In genomic region chr14:69428289-69428998, GRCh38 we compare ENCODE assay signal across 15 cellular contexts. TPM values are rescaled to one million over a fixed set of nuclear protein-coding genes. Genes with fewer than 3 reads are reported as not detected.
DNase-seq lines count a peak whose midpoint lies in the region; ATAC-seq, FAIRE-seq and TF ChIP-seq lines count a peak whose summit lies in the region.
"Had no signal": no experiment of that assay in that cellular context is flagged by ENCODE, and none has a peak within 500 bp of the region (broad histone marks: within the 10 kb centered on the region; RNA-seq: fewer than 3 reads in every experiment).

No MANE protein-coding gene starts in this region.

- H3K9ac ChIP-seq in astrocyte (ENCODE audit: low read length): no peak overlapping the region

- peaks cover 26% of the 10 kb centered on the region for H3K79me2 ChIP-seq in astrocyte (ENCODE audit: insufficient read depth, low read length)

- FAIRE-seq in astrocyte (lab: Jason Lieb, UNC): peak; percentile 17

- peak; percentile 57 for ATAC-seq in GM19372 (IDR thresholded peaks at IDR 0.05; ENCODE audit: low read depth, unreplicated experiment)
- ATAC-seq in HG03354 (IDR thresholded peaks at IDR 0.05; ENCODE audit: poor library complexity, severe bottlenecking, unreplicated experiment): peak; percentile 72
- ATAC-seq in left ventricle myocardium superior: no peak
- ATAC-seq in CD8-positive, alpha-beta T cell: no peak

- POLR2A ChIA-PET in CD8-positive, alpha-beta T cell (lab: Charles Lee): no interaction called here

- H3K4me1 Mint-ChIP-seq in astrocyte (ENCODE audit: low read depth, unreplicated experiment): peaks cover 15% of the 10 kb centered on the region
- H3K4me1 Mint-ChIP-seq in CD8-positive, alpha-beta T cell (ENCODE audit: low read depth): peaks cover 13% of the 10 kb centered on the region

- peaks cover 18% of the 10 kb centered on the region for H3K36me3 Mint-ChIP-seq in astrocyte (ENCODE audit: low read depth, unreplicated experiment)
- peaks cover 62% of the 10 kb centered on the region for H3K36me3 Mint-ChIP-seq in CD8-positive, alpha-beta T cell

- H4K20me1 ChIP-seq in astrocyte (ENCODE audit: insufficient read depth, low read length): peaks cover 41% of the 10 kb centered on the region

- H3K27ac Mint-ChIP-seq in astrocyte (ENCODE audit: unreplicated experiment): no peak overlapping the region
- no peak overlapping the region for H3K27ac Mint-ChIP-seq in CD8-positive, alpha-beta T cell

- H2AFZ ChIP-seq in astrocyte (ENCODE audit: low read depth, low read length): no peak overlapping the region

- H3K27ac ChIP-seq in astrocyte (ENCODE audit: low read depth, low read length): no peak overlapping the region
- H3K27ac ChIP-seq in CD8-positive, alpha-beta T cell (ENCODE audit: low read depth, low read length): no peak overlapping the region
- H3K27ac ChIP-seq: adrenal gland, colonic mucosa, SJSA1 had no signal

- TF ChIP-seq CTCF in astrocyte (IDR thresholded peaks at IDR 0.05; ENCODE audit: insufficient read depth, low read depth, low read length): no peak
- no peak for TF ChIP-seq CTCF in CD8-positive, alpha-beta T cell (IDR thresholded peaks at IDR 0.05)

- CTCF ChIA-PET in CD8-positive, alpha-beta T cell (lab: Charles Lee): no interaction called here

- DNase-seq in GF-D8 (lab: John Stamatoyannopoulos, UW) (peak; percentile 40), astrocyte (ENCODE audit: low read depth) (no peak), left ventricle myocardium superior (no peak), posterior vena cava (ENCODE audit: low spot score) (no peak), MG63 (no peak)
- no peak for DNase-seq in CD8-positive, alpha-beta T cell
- DNase-seq: activated T-cell treated with anti-CD3 and anti-CD28 coated beads, Interleukin-2, amount 50 U/mL, for 1 hour; adrenal gland; colonic mucosa; mesenchymal stem cell; NCI-H146; NCI-H748 treated with DMSO at 0.1 percent for 48 hours had no signal

- no peak overlapping the region for H3K4me3 Mint-ChIP-seq in astrocyte (ENCODE audit: unreplicated experiment)
- H3K4me3 Mint-ChIP-seq in CD8-positive, alpha-beta T cell: no peak overlapping the region

- intact Hi-C loops in left ventricle myocardium superior (cut with micrococcal nuclease): no loop called here
- intact Hi-C loops in CD8-positive, alpha-beta T cell (cut with DNase I, micrococcal nuclease): no loop called here
- intact Hi-C loops in posterior vena cava (cut with DNase I): no loop called here

- H3K9me3 ChIP-seq in astrocyte (ENCODE audit: insufficient read depth, low read depth, low read length) (no peaks in the 10 kb centered on the region), MG63 (no peaks in the 10 kb centered on the region)
- H3K9me3 ChIP-seq in CD8-positive, alpha-beta T cell (ENCODE audit: low read length): no peaks in the 10 kb centered on the region
- H3K9me3 ChIP-seq: adrenal gland, colonic mucosa, SJSA1 had no signal

- H3K27me3 ChIP-seq in astrocyte (ENCODE audit: insufficient read depth, low read length) (no peaks in the 10 kb centered on the region), MG63 (no peaks in the 10 kb centered on the region)
- no peaks in the 10 kb centered on the region for H3K27me3 ChIP-seq in CD8-positive, alpha-beta T cell (ENCODE audit: insufficient read depth, low read length)
- H3K27me3 ChIP-seq: adrenal gland, colonic mucosa, SJSA1 had no signal

- no peaks in the 10 kb centered on the region for H3K9me3 Mint-ChIP-seq in astrocyte (ENCODE audit: unreplicated experiment)
- no peaks in the 10 kb centered on the region for H3K9me3 Mint-ChIP-seq in CD8-positive, alpha-beta T cell

- H3K4me1 ChIP-seq in astrocyte (ENCODE audit: insufficient read depth, low read length): no peaks in the 10 kb centered on the region
- no peaks in the 10 kb centered on the region for H3K4me1 ChIP-seq in CD8-positive, alpha-beta T cell (ENCODE audit: insufficient read depth, low read length)
- H3K4me1 ChIP-seq: colonic mucosa had no signal

- peaks cover 20% of the 10 kb centered on the region for H3K36me3 ChIP-seq in astrocyte (ENCODE audit: insufficient read depth, low read length)
- peaks cover 20% of the 10 kb centered on the region for H3K36me3 ChIP-seq in CD8-positive, alpha-beta T cell (ENCODE audit: insufficient read depth, low read length)
- peaks cover 16% of the 10 kb centered on the region for H3K36me3 ChIP-seq in MG63
- H3K36me3 ChIP-seq: colonic mucosa had no signal

- no peaks in the 10 kb centered on the region for H3K27me3 Mint-ChIP-seq in astrocyte (ENCODE audit: low read depth, unreplicated experiment)
- H3K27me3 Mint-ChIP-seq in CD8-positive, alpha-beta T cell (ENCODE audit: low read depth): no peaks in the 10 kb centered on the region

- no peak overlapping the region for H3K4me3 ChIP-seq in astrocyte (ENCODE audit: insufficient read depth, low read depth, low read length)
- no peak overlapping the region for H3K4me3 ChIP-seq in CD8-positive, alpha-beta T cell (ENCODE audit: low read depth, low read length)
- no peak overlapping the region for H3K4me3 ChIP-seq in MG63
- H3K4me3 ChIP-seq: adrenal gland, colonic mucosa, SJSA1 had no signal

- no peak overlapping the region for H3K4me2 ChIP-seq in astrocyte (ENCODE audit: low read length)

RNA-seq across cellular contexts. Expression of gene SLC39A9, which starts 30.0 kb away (rescaled TPM):
- total RNA-seq in astrocyte (69.5 and 79.1 TPM in 2 replicates), left ventricle myocardium superior (18.4 TPM), posterior vena cava (10 to 100 TPM; 37.9 to 43.4 TPM)
- total RNA-seq in CD8-positive, alpha-beta T cell: 10 to 100 TPM; 15.8 to 18.5 TPM
- total RNA-seq in MG63 (2014; rRNA removed; shearing (Covaris generic); ENCODE audit: low replicate concordance): 50.5 and 54.2 TPM in 2 replicates

RNA-seq across cellular contexts. Expression of gene ERH, which starts 30.3 kb away (rescaled TPM):
- total RNA-seq in astrocyte (233 and 255 TPM in 2 replicates), left ventricle myocardium superior (100.0 TPM), posterior vena cava (100 to 1,000 TPM; 126 to 132 TPM)
- total RNA-seq in CD8-positive, alpha-beta T cell: 10 to 100 TPM; 95.6 to 97.2 TPM
- 173 and 248 TPM in 2 replicates for total RNA-seq in MG63 (2014; rRNA removed; shearing (Covaris generic); ENCODE audit: low replicate concordance)

RNA-seq across cellular contexts. Expression of gene PLEKHD1, which starts 56.1 kb away (rescaled TPM):
- 0.05 and 0.14 TPM in 2 replicates for total RNA-seq in astrocyte
- 0.37 TPM for total RNA-seq in left ventricle myocardium superior
- total RNA-seq in CD8-positive, alpha-beta T cell: under 1 TPM; 0.28 to 0.46 TPM
- under 1 TPM; 0.10 to 0.14 TPM for total RNA-seq in posterior vena cava
- not detected in 2 replicates for total RNA-seq in MG63 (2014; rRNA removed; shearing (Covaris generic); ENCODE audit: low replicate concordance)

Comparison
In these comparisons a context has a peak if more than half of its experiments do, and no peak if none do; other contexts are left out.
1. ATAC-seq: peak in GM19372 (single experiment) and HG03354 (single experiment); none in left ventricle myocardium superior (single experiment) and CD8-positive, alpha-beta T cell (single experiment).